In the genomic region with DNA sequence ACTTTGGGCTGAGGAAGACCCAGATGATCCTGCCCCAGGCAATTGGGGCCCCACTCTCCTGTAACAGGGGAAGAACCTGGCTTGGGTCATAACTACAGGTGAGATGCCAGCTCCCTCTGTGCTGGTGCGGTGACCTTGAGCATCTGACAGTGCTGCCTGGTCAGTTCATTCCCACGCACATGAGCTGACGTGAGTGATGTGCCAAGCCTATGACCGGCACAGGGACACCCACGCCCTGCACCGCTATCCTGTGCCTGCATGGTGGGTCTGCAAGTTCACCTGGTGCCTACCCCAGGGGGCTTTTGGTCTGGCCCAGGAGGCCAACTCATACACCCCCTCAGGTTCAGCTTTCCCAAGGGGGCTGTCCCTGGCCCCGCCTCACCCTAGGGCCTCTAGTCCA, we compare ENCODE assay signal across 29 cellular contexts.
"Had no signal": no experiment of that assay in that cellular context is flagged by ENCODE, and none has a peak within 500 bp of the region (broad histone marks: within the 10 kb centered on the region; RNA-seq: fewer than 3 reads in every experiment).

No MANE protein-coding gene starts in this region.

- H3K4me3 ChIP-seq: heart right ventricle, hepatocyte, left lung, lower lobe of right lung, neural progenitor cell, ovary, prostate gland, sigmoid colon, spleen, thyroid gland, transverse colon, upper lobe of left lung, vagina had no signal

- ATAC-seq: heart right ventricle; left cardiac atrium; left lung; natural killer cell; right cardiac atrium; stimulated activated effector memory CD8-positive, alpha-beta T cell treated with anti-CD3 and anti-CD28 coated beads, Interleukin-12 subunit alpha, Interleukin-12 subunit beta, amount 100 ng/mL, for 72 hours; stimulated activated naive CD8-positive, alpha-beta T cell treated with anti-CD3 and anti-CD28 coated beads, Interleukin-15, amount 100 ng/mL, for 72 hours had no signal

- H3K27ac ChIP-seq: heart right ventricle, left lung, lower lobe of right lung, neural progenitor cell, ovary, prostate gland, sigmoid colon, spleen, thyroid gland, transverse colon, upper lobe of left lung, vagina had no signal

- H3K36me3 ChIP-seq: heart right ventricle, left lung, lower lobe of right lung, neural progenitor cell, ovary, prostate gland, sigmoid colon, spleen, thyroid gland, transverse colon, upper lobe of left lung, vagina had no signal

- H3K4me3 Mint-ChIP-seq: mesothelial cell of epicardium; naive B cell; natural killer cell; nephron progenitor cell; neural progenitor cell; stimulated activated effector memory CD8-positive, alpha-beta T cell treated with anti-CD3 and anti-CD28 coated beads, Interleukin-12 subunit alpha, Interleukin-12 subunit beta, amount 100 ng/mL, for 72 hours; stimulated activated naive CD8-positive, alpha-beta T cell treated with anti-CD3 and anti-CD28 coated beads, Interleukin-15, amount 100 ng/mL, for 72 hours had no signal

- H3K4me1 Mint-ChIP-seq: mesothelial cell of epicardium; naive B cell; natural killer cell; nephron progenitor cell; neural progenitor cell; stimulated activated effector memory CD8-positive, alpha-beta T cell treated with anti-CD3 and anti-CD28 coated beads, Interleukin-12 subunit alpha, Interleukin-12 subunit beta, amount 100 ng/mL, for 72 hours; stimulated activated naive CD8-positive, alpha-beta T cell treated with anti-CD3 and anti-CD28 coated beads, Interleukin-15, amount 100 ng/mL, for 72 hours had no signal

- H3K27me3 ChIP-seq: hepatocyte, left lung, neural progenitor cell, ovary, sigmoid colon, spleen, thyroid gland, transverse colon, upper lobe of left lung, vagina had no signal

- H3K27ac Mint-ChIP-seq: mesothelial cell of epicardium; naive B cell; natural killer cell; nephron progenitor cell; neural progenitor cell; stimulated activated effector memory CD8-positive, alpha-beta T cell treated with anti-CD3 and anti-CD28 coated beads, Interleukin-12 subunit alpha, Interleukin-12 subunit beta, amount 100 ng/mL, for 72 hours; stimulated activated naive CD8-positive, alpha-beta T cell treated with anti-CD3 and anti-CD28 coated beads, Interleukin-15, amount 100 ng/mL, for 72 hours had no signal

- H2AFZ ChIP-seq: hepatocyte, neural progenitor cell had no signal

- H3K9ac ChIP-seq: neural progenitor cell had no signal

- H3K4me1 ChIP-seq: heart right ventricle, left lung, lower lobe of right lung, neural progenitor cell, prostate gland, sigmoid colon, spleen, thyroid gland, transverse colon, upper lobe of left lung, vagina had no signal

- H3K27me3 Mint-ChIP-seq: naive B cell; stimulated activated naive CD8-positive, alpha-beta T cell treated with anti-CD3 and anti-CD28 coated beads, Interleukin-15, amount 100 ng/mL, for 72 hours had no signal

- DNase-seq: heart right ventricle; kidney glomerular epithelial cell; left cardiac atrium; left lung; lower lobe of right lung; mammary epithelial cell; mesendoderm; naive B cell; natural killer cell; nephron progenitor cell; ovary; retina; right cardiac atrium; sigmoid colon; small intestine; stimulated activated CD4-positive, alpha-beta T cell treated with anti-CD3 and anti-CD28 coated beads, Interleukin-4, amount 100 ng/mL, for 24 hours; stimulated activated naive CD4-positive, alpha-beta T cell treated with Interleukin-2 at 50 U/mL for 16 hours; stimulated activated naive CD8-positive, alpha-beta T cell treated with anti-CD3 and anti-CD28 coated beads, Interleukin-15, amount 100 ng/mL, for 72 hours; substantia nigra; thyroid gland; transverse colon had no signal

- H3K4me2 ChIP-seq: hepatocyte, neural progenitor cell had no signal

- H3K36me3 Mint-ChIP-seq: mesothelial cell of epicardium; neural progenitor cell; stimulated activated effector memory CD8-positive, alpha-beta T cell treated with anti-CD3 and anti-CD28 coated beads, Interleukin-12 subunit alpha, Interleukin-12 subunit beta, amount 100 ng/mL, for 72 hours had no signal

- H3K9me3 ChIP-seq: ovary, prostate gland, thyroid gland had no signal
